12 cellular contexts compared by ENCODE assay signal in the genomic region with DNA sequence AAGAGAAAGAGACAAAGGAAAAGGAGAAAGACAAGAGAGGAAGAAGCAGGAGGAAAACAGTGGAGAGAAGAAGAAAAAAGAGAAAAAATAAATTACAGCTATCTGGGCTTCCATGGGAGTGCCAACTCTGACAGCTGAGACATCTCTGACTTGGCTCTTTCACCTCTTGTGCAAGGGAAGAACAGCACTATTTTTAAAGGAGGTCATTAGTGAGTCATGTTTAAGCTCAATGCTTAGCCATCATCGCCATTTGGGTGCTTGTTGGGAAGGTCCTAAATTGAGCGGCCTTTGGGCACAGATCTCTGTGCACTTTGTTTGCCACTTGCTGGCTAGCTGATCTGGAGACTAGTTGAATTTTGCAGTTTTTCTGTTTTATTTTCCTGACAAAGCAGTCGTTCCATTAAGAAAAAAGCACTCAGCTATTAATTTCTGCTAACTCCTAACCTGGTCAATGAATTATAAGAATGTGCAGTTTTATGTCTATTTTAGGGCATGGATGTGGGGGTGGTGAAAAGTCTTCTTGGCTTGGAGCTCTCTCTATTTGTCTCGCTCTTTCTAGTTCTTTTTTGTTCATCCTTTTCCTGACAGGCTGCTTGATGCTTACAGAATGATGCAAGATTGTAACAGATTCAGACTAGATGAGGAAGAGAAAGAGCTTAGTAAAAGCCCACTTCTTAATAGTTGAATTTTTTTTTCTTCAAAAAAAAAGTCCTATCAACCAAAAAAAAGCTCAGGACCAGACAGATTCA.
DNase-seq lines count a peak whose midpoint lies in the region; ATAC-seq, FAIRE-seq and TF ChIP-seq lines count a peak whose summit lies in the region.
"Had no signal": no experiment of that assay in that cellular context is flagged by ENCODE, and none has a peak within 500 bp of the region (broad histone marks: within the 10 kb centered on the region; RNA-seq: fewer than 3 reads in every experiment).

No MANE protein-coding gene starts in this region.

- H3K9me3 ChIP-seq in HepG2 (ENCODE audit: low read length) = no peaks in the 10 kb centered on the region

- FAIRE-seq in H54 (lab: Jason Lieb, UNC) (peak; percentile 69), HepG2 (lab: Jason Lieb, UNC) (no peak)

- TF ChIP-seq CTCF in HepG2 (CRISPR knock-in tag; IDR thresholded peaks at IDR 0.05) = no peak

- peak; percentile 94 for ATAC-seq in Right ventricle myocardium superior (ENCODE audit: poor library complexity)
- no peak for ATAC-seq in HepG2
- ATAC-seq: stimulated activated naive CD8-positive, alpha-beta T cell treated with anti-CD3 and anti-CD28 coated beads, Interleukin-15, amount 100 ng/mL, for 72 hours had no signal

- H3K27ac ChIP-seq in rectal smooth muscle tissue (ENCODE audit: low read depth, low read length) (peak overlapping the region; percentile 24), HepG2 (ENCODE audit: extremely low read length, insufficient read depth, low read length) (no peak overlapping the region)
- H3K27ac ChIP-seq: C4-2B had no signal

- in situ Hi-C loops in HepG2 (cut with HindIII; ENCODE audit: extremely low pct_ligation_motif_present, low pct_unique_long_range_greater_than_20kb) = no loop called here

- TF ChIP-seq RAD21 in HepG2 (CRISPR knock-in tag; IDR thresholded peaks at IDR 0.05) = no peak

- intact Hi-C loops in Right ventricle myocardium superior (cut with DNase I) (no loop called here), HepG2 (cut with micrococcal nuclease; ENCODE audit: unreplicated experiment) (no loop called here)

- DNase-seq in H54 (ENCODE audit: insufficient read length, low spot score) (no peak), SIG-M5 (lab: John Stamatoyannopoulos, UW) (peak; percentile 14), Right ventricle myocardium superior (no peak), NCI-H146 (lab: John Stamatoyannopoulos, UW) (no peak), retina (no peak), HepG2 (ENCODE audit: low spot score) (no peak)
- DNase-seq in activated naive CD4-positive, alpha-beta T cell treated with anti-CD3 and anti-CD28 coated beads, Interleukin-2, amount 50 U/mL, for 16 hours = no peak
- DNase-seq: activated CD4-positive, alpha-beta T cell treated with anti-CD3 and anti-CD28 coated beads, Interleukin-2, amount 50 U/mL, for 1 hour; NCI-H524; stimulated activated naive CD8-positive, alpha-beta T cell treated with anti-CD3 and anti-CD28 coated beads, Interleukin-15, amount 100 ng/mL, for 72 hours had no signal

- CTCF ChIA-PET in HepG2 (lab: Yijun Ruan, JAX; ENCODE audit: low intra/inter-chr PET ratio, low total read pairs) = no interaction called here

- TF ChIP-seq POLR2A in H54 (IDR thresholded peaks at IDR 0.05; ENCODE audit: low read depth, low read length) = no peak
- TF ChIP-seq POLR2A in HepG2 (IDR thresholded peaks at IDR 0.05; ENCODE audit: insufficient read depth in 1 of 2, low read depth in 2 of 2, low read length in 2 of 2) = no peak

- H3K4me2 ChIP-seq in HepG2 (ENCODE audit: low read depth, low read length) = no peak overlapping the region

- POLR2A ChIA-PET in HepG2 (lab: Yijun Ruan, JAX) = no interaction called here

- H2AFZ ChIP-seq in HepG2 (ENCODE audit: low read length) = no peak overlapping the region

- no peaks in the 10 kb centered on the region for H3K79me2 ChIP-seq in HepG2 (ENCODE audit: insufficient read depth, low read length)

- H3K36me3 ChIP-seq in rectal smooth muscle tissue (ENCODE audit: control insufficient read depth, insufficient read depth, low read length) (no peaks in the 10 kb centered on the region), HepG2 (replicated peaks in 1 of 2; ENCODE audit: control insufficient read depth in 1 of 2, insufficient read depth in 2 of 2, low read length in 2 of 2) (no peaks in the 10 kb centered on the region)

- no peaks in the 10 kb centered on the region for H4K20me1 ChIP-seq in HepG2 (ENCODE audit: insufficient read depth, low read length)

- no TSS peak for BruUV-seq in HepG2 (replicated peaks; lab: Mats Ljungman, UMichigan)

- TF ChIP-seq EP300 in HepG2 (IDR thresholded peaks at IDR 0.05; ENCODE audit: low read depth in 2 of 2, low read length in 2 of 2) (no peak), HepG2 (CRISPR knock-in tag; IDR thresholded peaks at IDR 0.05; ENCODE audit: borderline replicate concordance) (no peak)

- H3K4me1 ChIP-seq in rectal smooth muscle tissue (ENCODE audit: control insufficient read depth, insufficient read depth, low read length) = peaks cover 12% of the 10 kb centered on the region
- no peaks in the 10 kb centered on the region for H3K4me1 ChIP-seq in HepG2 (ENCODE audit: insufficient read depth, low read length)

- 28% methylated on average over 4 of the region's 4 CpGs for WGBS in HepG2 (ENCODE audit: low lambda C conversion rate)

- no peak overlapping the region for H3K9ac ChIP-seq in rectal smooth muscle tissue (ENCODE audit: low read length)
- no peak overlapping the region for H3K9ac ChIP-seq in HepG2 (ENCODE audit: insufficient read depth, low read depth, low read length)

- H3K27me3 ChIP-seq in rectal smooth muscle tissue (ENCODE audit: control insufficient read depth, insufficient read depth, low read length) (no peaks in the 10 kb centered on the region), HepG2 (ENCODE audit: control insufficient read depth in 1 of 2, insufficient read depth in 2 of 2, low read length in 2 of 2) (no peaks in the 10 kb centered on the region)

- H3K4me3 ChIP-seq in rectal smooth muscle tissue (ENCODE audit: low read length) (no peak overlapping the region), HepG2 (replicated peaks in 1 of 3; ENCODE audit: insufficient read depth in 1 of 3, low read depth in 2 of 3, low read length in 3 of 3) (no peak overlapping the region)

TF ChIP-seq in HepG2, 621 proteins besides CTCF, POLR2A, EP300 and RAD21 (continues in another document):
- TF ChIP-seq, protein P1, sequence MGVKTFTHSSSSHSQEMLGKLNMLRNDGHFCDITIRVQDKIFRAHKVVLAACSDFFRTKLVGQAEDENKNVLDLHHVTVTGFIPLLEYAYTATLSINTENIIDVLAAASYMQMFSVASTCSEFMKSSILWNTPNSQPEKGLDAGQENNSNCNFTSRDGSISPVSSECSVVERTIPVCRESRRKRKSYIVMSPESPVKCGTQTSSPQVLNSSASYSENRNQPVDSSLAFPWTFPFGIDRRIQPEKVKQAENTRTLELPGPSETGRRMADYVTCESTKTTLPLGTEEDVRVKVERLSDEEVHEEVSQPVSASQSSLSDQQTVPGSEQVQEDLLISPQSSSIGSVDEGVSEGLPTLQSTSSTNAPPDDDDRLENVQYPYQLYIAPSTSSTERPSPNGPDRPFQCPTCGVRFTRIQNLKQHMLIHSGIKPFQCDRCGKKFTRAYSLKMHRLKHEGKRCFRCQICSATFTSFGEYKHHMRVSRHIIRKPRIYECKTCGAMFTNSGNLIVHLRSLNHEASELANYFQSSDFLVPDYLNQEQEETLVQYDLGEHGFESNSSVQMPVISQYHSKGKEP (CRISPR knock-in tag; IDR thresholded peaks at IDR 0.05) = no peak
- TF ChIP-seq, protein P2, sequence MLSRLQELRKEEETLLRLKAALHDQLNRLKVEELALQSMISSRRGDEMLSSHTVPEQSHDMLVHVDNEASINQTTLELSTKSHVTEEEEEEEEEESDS (CRISPR knock-in tag; IDR thresholded peaks at IDR 0.05; ENCODE audit: borderline replicate concordance) = no peak
- no peak for TF ChIP-seq XRCC5 (optimal IDR thresholded peaks at IDR 0.05; ENCODE audit: low read length)
- TF ChIP-seq NRL (CRISPR knock-in tag; IDR thresholded peaks at IDR 0.05; ENCODE audit: borderline replicate concordance) = no peak
- TF ChIP-seq ZNF546 (CRISPR knock-in tag; conservative IDR thresholded peaks at IDR 0.05) = no peak
- no peak for TF ChIP-seq DNMT3B (CRISPR knock-in tag; conservative IDR thresholded peaks at IDR 0.05)
- TF ChIP-seq HNRNPLL (IDR thresholded peaks at IDR 0.05; ENCODE audit: low read depth, low read length, poor library complexity, severe bottlenecking) = no peak
- TF ChIP-seq, protein P3, sequence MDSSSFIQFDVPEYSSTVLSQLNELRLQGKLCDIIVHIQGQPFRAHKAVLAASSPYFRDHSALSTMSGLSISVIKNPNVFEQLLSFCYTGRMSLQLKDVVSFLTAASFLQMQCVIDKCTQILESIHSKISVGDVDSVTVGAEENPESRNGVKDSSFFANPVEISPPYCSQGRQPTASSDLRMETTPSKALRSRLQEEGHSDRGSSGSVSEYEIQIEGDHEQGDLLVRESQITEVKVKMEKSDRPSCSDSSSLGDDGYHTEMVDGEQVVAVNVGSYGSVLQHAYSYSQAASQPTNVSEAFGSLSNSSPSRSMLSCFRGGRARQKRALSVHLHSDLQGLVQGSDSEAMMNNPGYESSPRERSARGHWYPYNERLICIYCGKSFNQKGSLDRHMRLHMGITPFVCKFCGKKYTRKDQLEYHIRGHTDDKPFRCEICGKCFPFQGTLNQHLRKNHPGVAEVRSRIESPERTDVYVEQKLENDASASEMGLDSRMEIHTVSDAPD (CRISPR knock-in tag; IDR thresholded peaks at IDR 0.05) = no peak
- TF ChIP-seq ZNF792 (CRISPR knock-in tag; IDR thresholded peaks at IDR 0.05) = no peak
- TF ChIP-seq, protein P4, sequence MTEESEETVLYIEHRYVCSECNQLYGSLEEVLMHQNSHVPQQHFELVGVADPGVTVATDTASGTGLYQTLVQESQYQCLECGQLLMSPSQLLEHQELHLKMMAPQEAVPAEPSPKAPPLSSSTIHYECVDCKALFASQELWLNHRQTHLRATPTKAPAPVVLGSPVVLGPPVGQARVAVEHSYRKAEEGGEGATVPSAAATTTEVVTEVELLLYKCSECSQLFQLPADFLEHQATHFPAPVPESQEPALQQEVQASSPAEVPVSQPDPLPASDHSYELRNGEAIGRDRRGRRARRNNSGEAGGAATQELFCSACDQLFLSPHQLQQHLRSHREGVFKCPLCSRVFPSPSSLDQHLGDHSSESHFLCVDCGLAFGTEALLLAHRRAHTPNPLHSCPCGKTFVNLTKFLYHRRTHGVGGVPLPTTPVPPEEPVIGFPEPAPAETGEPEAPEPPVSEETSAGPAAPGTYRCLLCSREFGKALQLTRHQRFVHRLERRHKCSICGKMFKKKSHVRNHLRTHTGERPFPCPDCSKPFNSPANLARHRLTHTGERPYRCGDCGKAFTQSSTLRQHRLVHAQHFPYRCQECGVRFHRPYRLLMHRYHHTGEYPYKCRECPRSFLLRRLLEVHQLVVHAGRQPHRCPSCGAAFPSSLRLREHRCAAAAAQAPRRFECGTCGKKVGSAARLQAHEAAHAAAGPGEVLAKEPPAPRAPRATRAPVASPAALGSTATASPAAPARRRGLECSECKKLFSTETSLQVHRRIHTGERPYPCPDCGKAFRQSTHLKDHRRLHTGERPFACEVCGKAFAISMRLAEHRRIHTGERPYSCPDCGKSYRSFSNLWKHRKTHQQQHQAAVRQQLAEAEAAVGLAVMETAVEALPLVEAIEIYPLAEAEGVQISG (CRISPR knock-in tag; IDR thresholded peaks at IDR 0.05) = no peak
